In genomic region chr5:22754155-22754554, GRCh38 we compare ENCODE assay signal across 19 cellular contexts.
A peak's percentile ranks its signal among the peaks of the same experiment; 100 is the strongest.
DNase-seq lines count a peak whose midpoint lies in the region; FAIRE-seq and TF ChIP-seq lines count a peak whose summit lies in the region.
"Had no signal": no experiment of that assay in that cellular context is flagged by ENCODE, and none has a peak within 500 bp of the region (broad histone marks: within the 10 kb centered on the region; RNA-seq: fewer than 3 reads in every experiment).

No MANE protein-coding gene starts in this region.

- peaks cover 9% of the 10 kb centered on the region for H3K27me3 Mint-ChIP-seq in glutamatergic neuron (ENCODE audit: unreplicated experiment)
- no peaks in the 10 kb centered on the region for H3K27me3 Mint-ChIP-seq in activated CD4-positive, alpha-beta memory T cell treated with anti-CD3 and anti-CD28 coated beads for 36 hours

- no peak for FAIRE-seq in HTR-8/SVneo (lab: Jason Lieb, UNC)

- H3K27ac Mint-ChIP-seq in glutamatergic neuron (ENCODE audit: unreplicated experiment), result peak overlapping the region; percentile 98
- no peak overlapping the region for H3K27ac Mint-ChIP-seq in activated CD4-positive, alpha-beta memory T cell treated with anti-CD3 and anti-CD28 coated beads for 36 hours
- H3K27ac Mint-ChIP-seq: H9 had no signal

- no peaks in the 10 kb centered on the region for H3K36me3 Mint-ChIP-seq in glutamatergic neuron (ENCODE audit: unreplicated experiment)
- no peaks in the 10 kb centered on the region for H3K36me3 Mint-ChIP-seq in activated CD4-positive, alpha-beta memory T cell treated with anti-CD3 and anti-CD28 coated beads for 36 hours

- CTCF ChIA-PET in activated CD4-positive, alpha-beta memory T cell treated with anti-CD3 and anti-CD28 coated beads for 36 hours (lab: Charles Lee), result no interaction called here

- POLR2A ChIA-PET in activated CD4-positive, alpha-beta memory T cell treated with anti-CD3 and anti-CD28 coated beads for 36 hours (lab: Charles Lee), result no interaction called here

- TF ChIP-seq CTCF in glutamatergic neuron (IDR thresholded peaks at IDR 0.05; ENCODE audit: partially characterized antibody, unreplicated experiment), result no peak

- intact Hi-C loops in activated CD4-positive, alpha-beta memory T cell treated with anti-CD3 and anti-CD28 coated beads for 36 hours (cut with micrococcal nuclease), result no loop called here

- peak; percentile 95 for DNase-seq in DMS 273 treated with DMSO at 0.1 percent for 48 hours (lab: John Stamatoyannopoulos, UW)
- DNase-seq in NCI-H2171 treated with DMSO at 0.1 percent for 48 hours (lab: John Stamatoyannopoulos, UW), result peak; percentile 98
- peak; percentile 31 for DNase-seq in OCI-M1 (lab: John Stamatoyannopoulos, UW)
- peak; percentile 23 for DNase-seq in glutamatergic neuron
- no peak for DNase-seq in HTR-8/SVneo (ENCODE audit: insufficient read length, low spot score)
- DNase-seq in activated CD4-positive, alpha-beta memory T cell treated with anti-CD3 and anti-CD28 coated beads for 36 hours, result no peak
- no peak for DNase-seq in kidney tubule cell (ENCODE audit: low spot score)
- DNase-seq in COLO829 (ENCODE audit: low spot score), result no peak
- DNase-seq: C1 segment of cervical spinal cord, DMS153, EL, H9, MG63, NCI-H1092 treated with DMSO at 0.1 percent for 48 hours, NCI-H2029, NCI-H345, NCI-H82, SK-N-SH, T-helper 1 cell had no signal

- peaks cover 9% of the 10 kb centered on the region for H3K9me3 Mint-ChIP-seq in glutamatergic neuron (ENCODE audit: unreplicated experiment)
- H3K9me3 Mint-ChIP-seq in activated CD4-positive, alpha-beta memory T cell treated with anti-CD3 and anti-CD28 coated beads for 36 hours, result peaks cover 28% of the 10 kb centered on the region
- H3K9me3 Mint-ChIP-seq: H9 had no signal

- peaks cover 20% of the 10 kb centered on the region for H3K4me1 Mint-ChIP-seq in glutamatergic neuron (ENCODE audit: low read depth, unreplicated experiment)
- no peaks in the 10 kb centered on the region for H3K4me1 Mint-ChIP-seq in activated CD4-positive, alpha-beta memory T cell treated with anti-CD3 and anti-CD28 coated beads for 36 hours (ENCODE audit: low read depth)
- H3K4me1 Mint-ChIP-seq: H9 had no signal

- peak overlapping the region; percentile 87 for H3K4me3 Mint-ChIP-seq in glutamatergic neuron (ENCODE audit: unreplicated experiment)
- H3K4me3 Mint-ChIP-seq in activated CD4-positive, alpha-beta memory T cell treated with anti-CD3 and anti-CD28 coated beads for 36 hours, result no peak overlapping the region
- H3K4me3 Mint-ChIP-seq: H9 had no signal

Comparison
In these comparisons a context has a peak if more than half of its experiments do, and no peak if none do; other contexts are left out.
1. DNase-seq: peak in DMS 273 treated with DMSO at 0.1 percent for 48 hours (single experiment), NCI-H2171 treated with DMSO at 0.1 percent for 48 hours (single experiment), OCI-M1 (single experiment) and glutamatergic neuron (single experiment); none in HTR-8/SVneo (single experiment), activated CD4-positive, alpha-beta memory T cell treated with anti-CD3 and anti-CD28 coated beads for 36 hours (single experiment), kidney tubule cell (single experiment) and COLO829 (single experiment).